Comparison of ENCODE assay signal across 10 cellular contexts in genomic region chr10:33132626-33133025, GRCh38.
DNase-seq lines count a peak whose midpoint lies in the region; ATAC-seq and TF ChIP-seq lines count a peak whose summit lies in the region.
"Had no signal": no experiment of that assay in that cellular context is flagged by ENCODE, and none has a peak within 500 bp of the region (broad histone marks: within the 10 kb centered on the region; RNA-seq: fewer than 3 reads in every experiment).

No MANE protein-coding gene starts in this region.

- CTCF ChIA-PET in activated CD4-positive, alpha-beta T cell treated with anti-CD3 and anti-CD28 coated beads, Interleukin-2, amount 10 ng/mL, durations not matched to agents 7 days and 5 days (lab: Charles Lee), result interaction anchor here (0.8 to 1.2 kb wide), 3 partner anchors 8 to 16 kb away, joined by 3 read pairs; no protein-coding TSS in a partner anchor

- H3K9me2 ChIP-seq in DOHH2 (replicated peaks; ENCODE audit: control insufficient read depth, low read length), result no peaks in the 10 kb centered on the region

- H3F3A ChIP-seq in DOHH2 (ENCODE audit: control insufficient read depth, insufficient read depth), result 0 out of 2 replicates have a peak, but pooled peaks cover 2% of the 10 kb centered on the region

- no peaks in the 10 kb centered on the region for H3K9me3 Mint-ChIP-seq in HFFc6
- H3K9me3 Mint-ChIP-seq in activated CD4-positive, alpha-beta T cell treated with anti-CD3 and anti-CD28 coated beads, Interleukin-2, amount 10 ng/mL, durations not matched to agents 7 days and 5 days, result no peaks in the 10 kb centered on the region

- H3K36me3 ChIP-seq in DOHH2 (ENCODE audit: control insufficient read depth, low read length) (no peaks in the 10 kb centered on the region), MG63 (no peaks in the 10 kb centered on the region)
- H3K36me3 ChIP-seq: vagina had no signal

- no peaks in the 10 kb centered on the region for H4K20me1 ChIP-seq in DOHH2 (ENCODE audit: control insufficient read depth, insufficient read depth, low read depth, low read length)

- no peaks in the 10 kb centered on the region for H3K79me2 ChIP-seq in DOHH2 (ENCODE audit: control insufficient read depth, low read length)

- TF ChIP-seq CTCF in DOHH2 (IDR thresholded peaks at IDR 0.05; ENCODE audit: low read depth, low read length, poor library complexity, severe bottlenecking) (peak; percentile 87), HFFc6 (IDR thresholded peaks at IDR 0.05) (peak; percentile 31)

- H3K36me3 Mint-ChIP-seq in HFFc6 (ENCODE audit: low read depth), result no peaks in the 10 kb centered on the region
- peaks cover 10% of the 10 kb centered on the region for H3K36me3 Mint-ChIP-seq in activated CD4-positive, alpha-beta T cell treated with anti-CD3 and anti-CD28 coated beads, Interleukin-2, amount 10 ng/mL, durations not matched to agents 7 days and 5 days (ENCODE audit: low read depth)

- no peak overlapping the region for H3K27ac Mint-ChIP-seq in HFFc6
- peak overlapping the region; percentile 26 for H3K27ac Mint-ChIP-seq in activated CD4-positive, alpha-beta T cell treated with anti-CD3 and anti-CD28 coated beads, Interleukin-2, amount 10 ng/mL, durations not matched to agents 7 days and 5 days

- H3K9me3 ChIP-seq in DOHH2 (ENCODE audit: control insufficient read depth, insufficient read depth, low read length) (no peaks in the 10 kb centered on the region), MG63 (no peaks in the 10 kb centered on the region; the same call in 1 of the 2 replicates)
- H3K9me3 ChIP-seq: vagina had no signal

- no peaks in the 10 kb centered on the region for H3K27me3 ChIP-seq in DOHH2 (ENCODE audit: control insufficient read depth, low read length)
- no peaks in the 10 kb centered on the region for H3K27me3 ChIP-seq in MG63
- H3K27me3 ChIP-seq: vagina had no signal

- H3K4me1 Mint-ChIP-seq in HFFc6 (ENCODE audit: low read depth), result peaks cover 75% of the 10 kb centered on the region
- peaks cover 73% of the 10 kb centered on the region for H3K4me1 Mint-ChIP-seq in activated CD4-positive, alpha-beta T cell treated with anti-CD3 and anti-CD28 coated beads, Interleukin-2, amount 10 ng/mL, durations not matched to agents 7 days and 5 days

- H3K4me3 Mint-ChIP-seq in HFFc6, result no peak overlapping the region
- no peak overlapping the region for H3K4me3 Mint-ChIP-seq in activated CD4-positive, alpha-beta T cell treated with anti-CD3 and anti-CD28 coated beads, Interleukin-2, amount 10 ng/mL, durations not matched to agents 7 days and 5 days

- peaks cover 18% of the 10 kb centered on the region for H3K4me1 ChIP-seq in DOHH2 (ENCODE audit: control insufficient read depth, low read length)

- peak overlapping the region; percentile 15; the same call in 1 of the 2 replicates for H3K27ac ChIP-seq in DOHH2 (ENCODE audit: low read depth, low read length)
- H3K27ac ChIP-seq: HL-60, vagina had no signal

- H3K4me3 ChIP-seq in DOHH2 (ENCODE audit: low read length) (peak overlapping the region; percentile 17), MG63 (no peak overlapping the region)
- H3K4me3 ChIP-seq: vagina had no signal

- POLR2A ChIA-PET in activated CD4-positive, alpha-beta T cell treated with anti-CD3 and anti-CD28 coated beads, Interleukin-2, amount 10 ng/mL, durations not matched to agents 7 days and 5 days (lab: Charles Lee), result no interaction called here

- no peaks in the 10 kb centered on the region; the same call in 1 of the 2 replicates for H3K27me3 Mint-ChIP-seq in HFFc6 (ENCODE audit: insufficient read depth)
- no peaks in the 10 kb centered on the region for H3K27me3 Mint-ChIP-seq in activated CD4-positive, alpha-beta T cell treated with anti-CD3 and anti-CD28 coated beads, Interleukin-2, amount 10 ng/mL, durations not matched to agents 7 days and 5 days

- peak overlapping the region; percentile 46 for H3K4me2 ChIP-seq in DOHH2 (ENCODE audit: low read length)

- DNase-seq in HFFc6 (no peak), iPS-NIHi11 (ENCODE audit: low spot score) (peak; percentile 29), cerebellum (ENCODE audit: low spot score) (no peak), NCI-H187 treated with DMSO at 0.1 percent for 48 hours (lab: John Stamatoyannopoulos, UW) (no peak), MG63 (no peak)
- DNase-seq in activated CD4-positive, alpha-beta T cell treated with anti-CD3 and anti-CD28 coated beads, Interleukin-2, amount 10 ng/mL, durations not matched to agents 7 days and 5 days, result peak; percentile 52

- no peak for ATAC-seq in HG02852 (IDR thresholded peaks at IDR 0.05; ENCODE audit: unreplicated experiment)

Comparison
In these comparisons a context has a peak if more than half of its experiments do, and no peak if none do; other contexts are left out.
1. DNase-seq: peak in activated CD4-positive, alpha-beta T cell treated with anti-CD3 and anti-CD28 coated beads, Interleukin-2, amount 10 ng/mL, durations not matched to agents 7 days and 5 days (single experiment) and iPS-NIHi11 (single experiment); none in HFFc6 (single experiment), cerebellum (single experiment), NCI-H187 treated with DMSO at 0.1 percent for 48 hours (single experiment) and MG63 (single experiment).